1 cellular context compared by ENCODE assay signal in the genomic region with DNA sequence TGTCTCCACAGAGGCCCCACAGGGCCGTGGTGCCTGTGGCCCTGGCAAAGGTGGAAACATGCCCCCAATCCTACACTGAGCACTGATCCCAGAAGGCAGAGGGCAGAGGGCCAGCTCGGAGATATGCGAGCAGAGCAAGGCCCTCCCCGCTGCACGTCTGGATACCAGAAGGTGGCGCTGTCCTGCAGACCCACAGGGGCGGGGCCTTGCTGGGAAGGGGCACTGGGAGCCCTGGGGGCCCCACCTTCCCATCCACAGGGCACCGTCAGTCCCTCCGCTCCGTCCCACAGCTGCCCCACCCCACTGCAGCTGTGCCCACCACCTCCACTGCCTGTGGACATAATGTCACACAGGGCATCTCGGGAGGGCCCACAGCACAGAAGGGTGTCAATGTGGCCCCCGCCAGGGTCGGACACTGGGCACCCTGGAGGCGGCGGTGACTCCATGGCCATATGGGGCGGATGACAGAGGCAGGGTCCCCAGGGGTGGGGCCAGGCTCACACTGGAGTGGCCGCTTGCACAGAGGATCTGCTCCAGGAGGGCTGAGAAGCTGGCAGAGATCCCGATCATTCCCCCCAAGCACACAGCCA.
TF ChIP-seq lines count a peak whose summit lies in the region.

No MANE protein-coding gene starts in this region.

TF ChIP-seq in GM12878, 131 proteins besides CTCF, POLR2A, EP300 and RAD21:
- TF ChIP-seq MXI1 (IDR thresholded peaks at IDR 0.05; ENCODE audit: low read depth, low read length) (no peak), IKZF2 (IDR thresholded peaks at IDR 0.05) (0 out of 4 replicates have a peak, but pooled peaks of 1 of the 2 experiments have one; percentile 15), IRF4 (IDR thresholded peaks at IDR 0.05; ENCODE audit: low read depth, low read length) (no peak), SMAD1 (IDR thresholded peaks at IDR 0.05; ENCODE audit: low read depth, partially characterized antibody) (no peak), BCL11A (IDR thresholded peaks at IDR 0.05; ENCODE audit: low read depth, low read length) (no peak), HDAC2 (IDR thresholded peaks at IDR 0.05) (no peak), ZNF207 (IDR thresholded peaks at IDR 0.05; ENCODE audit: borderline replicate concordance) (no peak), MYB (IDR thresholded peaks at IDR 0.05; ENCODE audit: borderline replicate concordance, low read depth, low read length) (no peak), ETV6 (conservative IDR thresholded peaks at IDR 0.05 in 1 of 2, IDR thresholded peaks at IDR 0.05 in 1 of 2; ENCODE audit: borderline replicate concordance in 1 of 2, low read depth in 1 of 2) (no peak), SMC3 (IDR thresholded peaks at IDR 0.05; ENCODE audit: borderline replicate concordance, low read length) (peak; percentile 34; the same call in 1 of the 2 replicates), SREBF1 (IDR thresholded peaks at IDR 0.05; ENCODE audit: low read length) (no peak), YY1 (IDR thresholded peaks at IDR 0.05; ENCODE audit: low read depth, low read length) (0 out of 2 replicates have a peak, but pooled peaks have one; percentile 26), IKZF1 (conservative IDR thresholded peaks at IDR 0.05) (peak; percentile 46), NR2C1 (IDR thresholded peaks at IDR 0.05) (no peak)
